In the genomic region with DNA sequence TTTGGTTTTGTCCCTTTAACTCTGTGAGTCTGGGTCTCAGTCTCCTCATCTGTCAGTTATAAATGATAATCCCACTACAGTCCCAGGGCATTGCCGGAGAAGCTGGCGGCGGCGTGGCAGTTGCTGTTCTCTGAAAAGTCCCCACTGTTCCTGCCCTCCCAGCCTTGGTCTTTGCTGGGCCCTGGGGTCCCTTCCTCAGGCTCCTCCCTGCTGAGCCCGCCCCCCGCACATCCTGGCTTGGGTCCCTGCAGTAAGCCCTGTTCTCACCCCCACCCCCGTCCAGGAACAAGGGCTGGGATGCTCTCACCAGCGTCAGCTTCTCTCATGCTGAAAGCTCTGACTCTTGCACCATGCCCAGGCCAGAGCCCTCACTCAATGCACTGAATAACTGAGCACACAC, we compare ENCODE assay signal across 35 cellular contexts.
"Had no signal": no experiment of that assay in that cellular context is flagged by ENCODE, and none has a peak within 500 bp of the region (broad histone marks: within the 10 kb centered on the region; RNA-seq: fewer than 3 reads in every experiment).

No MANE protein-coding gene starts in this region.

- H3K9me3 ChIP-seq: breast epithelium, esophagus squamous epithelium, left lung, lower lobe of right lung, mucosa of descending colon, ovary, prostate gland, uterus had no signal

- H3K9me3 Mint-ChIP-seq: activated CD4-positive, alpha-beta memory T cell treated with anti-CD3 and anti-CD28 coated beads, Interleukin-2, amount 10 ng/mL, durations not matched to agents 7 days and 5 days; activated CD4-positive, alpha-beta T cell treated with anti-CD3 and anti-CD28 coated beads, Interleukin-2, amount 10 ng/mL, durations not matched to agents 24 days and 14 days; activated naive CD4-positive, alpha-beta T cell treated with anti-CD3 and anti-CD28 coated beads, Interleukin-2, amount 50 U/mL, for 24 hours; activated naive CD8-positive, alpha-beta T cell treated with anti-CD3 and anti-CD28 coated beads, Interleukin-2, amount 50 U/mL, for 24 hours; activated T-cell treated with anti-CD3 and anti-CD28 coated beads, Interleukin-2, amount 50 U/mL, for 24 hours; immature natural killer cell; nephron; stimulated activated memory B cell treated with anti-CD40 and anti-IgM and Interleukin-4, amounts not matched to agents 10 μg/mL and 1 μg/mL and 100 μg/mL, for 72 hours; stimulated activated naive CD8-positive, alpha-beta T cell treated with anti-CD3 and anti-CD28 coated beads, Interleukin-15, amount 100 ng/mL, for 72 hours; type B pancreatic cell had no signal

- H3K27ac ChIP-seq: breast epithelium, epithelial cell of prostate, esophagus squamous epithelium, left lung, lower lobe of right lung, ovary, prostate gland, skin epidermis, uterus, VCaP had no signal

- H3K27me3 Mint-ChIP-seq: activated naive CD4-positive, alpha-beta T cell treated with anti-CD3 and anti-CD28 coated beads, Interleukin-2, amount 50 U/mL, for 24 hours; activated naive CD8-positive, alpha-beta T cell treated with anti-CD3 and anti-CD28 coated beads, Interleukin-2, amount 50 U/mL, for 24 hours; activated T-cell treated with anti-CD3 and anti-CD28 coated beads, Interleukin-2, amount 50 U/mL, for 24 hours; stimulated activated memory B cell treated with anti-CD40 and anti-IgM and Interleukin-4, amounts not matched to agents 10 μg/mL and 1 μg/mL and 100 μg/mL, for 72 hours; stimulated activated naive CD8-positive, alpha-beta T cell treated with anti-CD3 and anti-CD28 coated beads, Interleukin-15, amount 100 ng/mL, for 72 hours had no signal

- H3K4me1 ChIP-seq: breast epithelium, esophagus squamous epithelium, lower lobe of right lung, prostate gland, uterus had no signal

- H3K4me3 ChIP-seq: breast epithelium, esophagus squamous epithelium, left lung, lower lobe of right lung, mucosa of descending colon, ovary, prostate gland, skin epidermis, uterus had no signal

- H3K27me3 ChIP-seq: breast epithelium, left lung, ovary, uterus had no signal

- H3K36me3 ChIP-seq: breast epithelium, esophagus squamous epithelium, left lung, lower lobe of right lung, ovary, prostate gland, uterus had no signal

- H3K27ac Mint-ChIP-seq: activated CD4-positive, alpha-beta memory T cell treated with anti-CD3 and anti-CD28 coated beads, Interleukin-2, amount 10 ng/mL, durations not matched to agents 7 days and 5 days; activated CD4-positive, alpha-beta T cell treated with anti-CD3 and anti-CD28 coated beads, Interleukin-2, amount 10 ng/mL, durations not matched to agents 24 days and 14 days; activated naive CD4-positive, alpha-beta T cell treated with anti-CD3 and anti-CD28 coated beads, Interleukin-2, amount 50 U/mL, for 24 hours; activated naive CD8-positive, alpha-beta T cell treated with anti-CD3 and anti-CD28 coated beads, Interleukin-2, amount 50 U/mL, for 24 hours; activated T-cell treated with anti-CD3 and anti-CD28 coated beads, Interleukin-2, amount 50 U/mL, for 24 hours; immature natural killer cell; nephron; stimulated activated memory B cell treated with anti-CD40 and anti-IgM and Interleukin-4, amounts not matched to agents 10 μg/mL and 1 μg/mL and 100 μg/mL, for 72 hours; type B pancreatic cell had no signal

- H3K36me3 Mint-ChIP-seq: activated naive CD4-positive, alpha-beta T cell treated with anti-CD3 and anti-CD28 coated beads, Interleukin-2, amount 50 U/mL, for 24 hours; immature natural killer cell; stimulated activated memory B cell treated with anti-CD40 and anti-IgM and Interleukin-4, amounts not matched to agents 10 μg/mL and 1 μg/mL and 100 μg/mL, for 72 hours; type B pancreatic cell had no signal

- H3K4me3 Mint-ChIP-seq: activated CD4-positive, alpha-beta memory T cell treated with anti-CD3 and anti-CD28 coated beads, Interleukin-2, amount 10 ng/mL, durations not matched to agents 7 days and 5 days; activated CD4-positive, alpha-beta T cell treated with anti-CD3 and anti-CD28 coated beads, Interleukin-2, amount 10 ng/mL, durations not matched to agents 24 days and 14 days; activated naive CD4-positive, alpha-beta T cell treated with anti-CD3 and anti-CD28 coated beads, Interleukin-2, amount 50 U/mL, for 24 hours; activated naive CD8-positive, alpha-beta T cell treated with anti-CD3 and anti-CD28 coated beads, Interleukin-2, amount 50 U/mL, for 24 hours; activated T-cell treated with anti-CD3 and anti-CD28 coated beads, Interleukin-2, amount 50 U/mL, for 24 hours; immature natural killer cell; nephron; stimulated activated memory B cell treated with anti-CD40 and anti-IgM and Interleukin-4, amounts not matched to agents 10 μg/mL and 1 μg/mL and 100 μg/mL, for 72 hours; stimulated activated naive CD8-positive, alpha-beta T cell treated with anti-CD3 and anti-CD28 coated beads, Interleukin-15, amount 100 ng/mL, for 72 hours; type B pancreatic cell had no signal

- ATAC-seq: activated CD4-positive, CD25-positive, alpha-beta regulatory T cell treated with anti-CD3 and anti-CD28 coated beads, Interleukin-2, amount 50 U/mL, for 24 hours; activated naive CD8-positive, alpha-beta T cell treated with anti-CD3 and anti-CD28 coated beads, Interleukin-2, amount 50 U/mL, for 24 hours; left lung; lower lobe of right lung; mucosa of descending colon; sciatic nerve; stimulated activated memory B cell treated with anti-CD40 and anti-IgM and Interleukin-4, amounts not matched to agents 10 μg/mL and 1 μg/mL and 100 μg/mL, for 72 hours; stimulated activated naive CD8-positive, alpha-beta T cell treated with anti-CD3 and anti-CD28 coated beads, Interleukin-15, amount 100 ng/mL, for 72 hours had no signal

- FAIRE-seq: endometrium, frontal cortex had no signal

- DNase-seq: activated CD4-positive, alpha-beta memory T cell treated with anti-CD3 and anti-CD28 coated beads, Interleukin-2, amount 10 ng/mL, durations not matched to agents 7 days and 5 days; activated CD4-positive, alpha-beta T cell treated with anti-CD3 and anti-CD28 coated beads, Interleukin-2, amount 10 ng/mL, durations not matched to agents 24 days and 14 days; activated CD8-positive, alpha-beta memory T cell treated with anti-CD3 and anti-CD28 coated beads, Interleukin-2, amount 50 U/mL, for 48 hours; activated gamma-delta T cell treated with Interleukin-2 at 50 U/mL for 16 hours; activated naive CD8-positive, alpha-beta T cell treated with anti-CD3 and anti-CD28 coated beads, Interleukin-2, amount 50 U/mL, for 24 hours; activated T-cell treated with anti-CD3 and anti-CD28 coated beads, Interleukin-2, amount 50 U/mL, for 24 hours; amygdala; central memory CD4-positive, alpha-beta T cell; dermis blood vessel endothelial cell; effector CD4-positive, alpha-beta T cell; esophagus squamous epithelium; immature natural killer cell; left lung; lower lobe of right lung; mucosa of descending colon; ovary; stimulated activated CD4-positive, alpha-beta T cell treated with anti-CD3 and anti-CD28 coated beads, Interleukin-12 subunit alpha, Interleukin-12 subunit beta, amount 100 ng/mL, for 4 hours; stimulated activated CD4-positive, alpha-beta T cell treated with anti-CD3 and anti-CD28 coated beads, Interleukin-4, amount 100 ng/mL, for 4 hours; stimulated activated CD8-positive, alpha-beta memory T cell treated with anti-CD3 and anti-CD28 coated beads, Interleukin-4, amount 100 ng/mL, for 48 hours; stimulated activated naive CD8-positive, alpha-beta T cell treated with anti-CD3 and anti-CD28 coated beads, Interleukin-15, amount 100 ng/mL, for 72 hours; substantia nigra; uterus had no signal
